ENCODE assay signal across 23 cellular contexts in genomic region chr10:118776033-118776432, GRCh38.
"Had no signal": no experiment of that assay in that cellular context is flagged by ENCODE, and none has a peak within 500 bp of the region (broad histone marks: within the 10 kb centered on the region; RNA-seq: fewer than 3 reads in every experiment).

No MANE protein-coding gene starts in this region.

- H3K4me3 ChIP-seq: coronary artery, dorsolateral prefrontal cortex, esophagus muscularis mucosa, gastroesophageal sphincter, heart left ventricle, hepatocyte, left lung, lower lobe of right lung, mucosa of descending colon had no signal

- H3K27ac ChIP-seq: coronary artery, dorsolateral prefrontal cortex, esophagus muscularis mucosa, foreskin keratinocyte, gastroesophageal sphincter, heart left ventricle, hepatocyte, left lung, lower lobe of right lung had no signal

- H3K27me3 ChIP-seq: esophagus muscularis mucosa, gastroesophageal sphincter, hepatocyte, left lung had no signal

- DNase-seq: dorsolateral prefrontal cortex; effector CD4-positive, alpha-beta T cell; effector memory CD4-positive, alpha-beta T cell; foreskin keratinocyte; heart left ventricle; hypothalamus; immature natural killer cell; left cardiac atrium; left lung; left ventricle myocardium superior; lower lobe of right lung; mesenchymal stem cell; mucosa of descending colon; naive B cell had no signal

- H3K36me3 ChIP-seq: esophagus muscularis mucosa, gastroesophageal sphincter, heart left ventricle, left lung, lower lobe of right lung had no signal

- H3K4me1 Mint-ChIP-seq: immature natural killer cell, mesothelial cell of epicardium, naive B cell had no signal

- H3K36me3 Mint-ChIP-seq: immature natural killer cell had no signal

- H3K9me3 ChIP-seq: esophagus muscularis mucosa, gastroesophageal sphincter, lower lobe of right lung had no signal

- H3K4me1 ChIP-seq: esophagus muscularis mucosa, foreskin keratinocyte, gastroesophageal sphincter, heart left ventricle, left lung, lower lobe of right lung had no signal

- H3K79me2 ChIP-seq: hepatocyte had no signal

- H3K27ac Mint-ChIP-seq: immature natural killer cell, mesothelial cell of epicardium had no signal

- FAIRE-seq: colon, endothelial cell of umbilical vein, frontal cortex, keratinocyte had no signal

- H3K4me2 ChIP-seq: hepatocyte had no signal

- H2AFZ ChIP-seq: hepatocyte had no signal

- ATAC-seq: foreskin keratinocyte, gastroesophageal sphincter, heart left ventricle, left cardiac atrium, left lung, left ventricle myocardium superior, lower lobe of right lung, mucosa of descending colon had no signal

- H3K4me3 Mint-ChIP-seq: immature natural killer cell, mesothelial cell of epicardium, naive B cell had no signal
